In the genomic region with DNA sequence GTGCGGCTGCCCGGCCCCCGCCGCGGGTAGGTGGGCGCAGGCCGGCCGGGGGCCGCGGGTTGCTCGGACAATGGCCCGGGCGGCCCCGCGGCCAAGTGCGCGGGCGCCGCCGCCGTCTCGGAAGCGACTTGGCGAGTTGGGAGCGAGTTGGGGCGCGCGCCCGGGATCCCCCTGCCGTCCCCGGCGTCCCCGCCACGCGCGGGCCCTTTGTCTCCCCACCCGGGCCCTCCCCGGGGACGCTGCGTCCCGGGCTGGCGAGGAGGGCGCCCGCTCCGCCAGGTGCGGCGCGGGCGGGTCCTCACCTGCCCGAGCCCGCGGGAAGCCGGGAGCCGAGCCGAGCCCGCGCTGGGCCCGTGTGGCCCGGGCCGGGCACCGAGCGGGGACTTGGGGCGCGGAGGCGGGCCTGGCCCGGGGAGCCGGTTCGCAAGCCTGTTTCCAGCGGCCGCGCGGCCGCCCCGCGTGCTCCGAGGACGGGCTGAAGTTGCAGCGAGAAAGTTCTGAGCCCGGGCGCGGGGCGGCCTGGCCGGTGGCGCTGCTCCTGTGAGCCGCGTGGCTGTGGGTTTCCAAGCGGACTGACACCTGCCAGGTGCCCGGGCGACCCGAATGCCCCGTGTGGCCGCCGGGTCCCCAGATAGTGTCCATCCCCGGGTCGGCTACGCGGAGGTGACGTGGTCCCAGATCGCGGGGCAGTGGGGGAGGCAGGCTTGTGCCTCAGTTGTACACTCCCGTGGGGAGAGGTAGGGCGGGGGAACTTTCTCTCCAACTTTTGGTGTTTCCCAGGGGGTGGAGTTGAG, we compare ENCODE assay signal across 8 cellular contexts. TPM values are rescaled to one million over a fixed set of nuclear protein-coding genes. Genes with fewer than 3 reads are reported as not detected.
DNase-seq lines count a peak whose midpoint lies in the region; ATAC-seq and TF ChIP-seq lines count a peak whose summit lies in the region.

No MANE protein-coding gene starts in this region.

- H3K9me3 Mint-ChIP-seq in activated CD4-positive, alpha-beta T cell treated with anti-CD3 and anti-CD28 coated beads for 36 hours (ENCODE audit: low read depth) = no peaks in the 10 kb centered on the region
- H3K9me3 Mint-ChIP-seq in nephron progenitor cell = no peaks in the 10 kb centered on the region

- H3K4me3 Mint-ChIP-seq in activated CD4-positive, alpha-beta T cell treated with anti-CD3 and anti-CD28 coated beads for 36 hours = peak overlapping the region; percentile 84
- peak overlapping the region; percentile 86 for H3K4me3 Mint-ChIP-seq in T-helper 17 cell
- H3K4me3 Mint-ChIP-seq in nephron progenitor cell = peak overlapping the region; percentile 94

- peaks cover 21% of the 10 kb centered on the region for H3K4me1 Mint-ChIP-seq in activated CD4-positive, alpha-beta T cell treated with anti-CD3 and anti-CD28 coated beads for 36 hours
- H3K4me1 Mint-ChIP-seq in T-helper 17 cell = peaks cover 14% of the 10 kb centered on the region
- peaks cover 58% of the 10 kb centered on the region for H3K4me1 Mint-ChIP-seq in nephron progenitor cell

- peak; percentile 47 for ATAC-seq in activated CD4-positive, alpha-beta T cell treated with anti-CD3 and anti-CD28 coated beads for 36 hours
- ATAC-seq in T-helper 17 cell (peak; percentile 70), GM21360 (IDR thresholded peaks at IDR 0.05; ENCODE audit: unreplicated experiment) (no peak)

- H3K36me3 Mint-ChIP-seq in activated CD4-positive, alpha-beta T cell treated with anti-CD3 and anti-CD28 coated beads for 36 hours (ENCODE audit: low read depth) = no peaks in the 10 kb centered on the region
- no peaks in the 10 kb centered on the region for H3K36me3 Mint-ChIP-seq in T-helper 17 cell (ENCODE audit: low read depth)
- no peaks in the 10 kb centered on the region for H3K36me3 Mint-ChIP-seq in nephron progenitor cell (ENCODE audit: low read depth)

- TF ChIP-seq POLR2A in erythroblast (IDR thresholded peaks at IDR 0.05; ENCODE audit: low read length) = no peak

- intact Hi-C loops in activated CD4-positive, alpha-beta T cell treated with anti-CD3 and anti-CD28 coated beads for 36 hours (cut with DNase I, micrococcal nuclease) = loop anchor here in 1 of 2 experiments (1.0 to 5.0 kb wide), 3 partner anchors 69 to 530 kb away; partner anchors contain the start of gene KMT5B

- H3K27me3 Mint-ChIP-seq in activated CD4-positive, alpha-beta T cell treated with anti-CD3 and anti-CD28 coated beads for 36 hours = peaks cover 3% of the 10 kb centered on the region
- H3K27me3 Mint-ChIP-seq in T-helper 17 cell (peaks cover 12% of the 10 kb centered on the region), nephron progenitor cell (ENCODE audit: low read depth, poor library complexity) (peaks cover 7% of the 10 kb centered on the region)

- POLR2A ChIA-PET in activated CD4-positive, alpha-beta T cell treated with anti-CD3 and anti-CD28 coated beads for 36 hours (lab: Charles Lee) = no interaction called here

- TF ChIP-seq CTCF in nephron progenitor cell (IDR thresholded peaks at IDR 0.05) = no peak

- H3K27ac Mint-ChIP-seq in activated CD4-positive, alpha-beta T cell treated with anti-CD3 and anti-CD28 coated beads for 36 hours = peak overlapping the region; percentile 83
- H3K27ac Mint-ChIP-seq in T-helper 17 cell (no peak overlapping the region), nephron progenitor cell (peak overlapping the region; percentile 91)

- no peaks in the 10 kb centered on the region for H3K9me3 ChIP-seq in T-helper 17 cell (ENCODE audit: control insufficient read depth, low read length, poor library complexity, severe bottlenecking)

- CTCF ChIA-PET in activated CD4-positive, alpha-beta T cell treated with anti-CD3 and anti-CD28 coated beads for 36 hours (lab: Charles Lee) = interaction anchor here (1.1 kb wide), 3 partner anchors 10 to 104 kb away, joined by 3 to 4 read pairs (median 3); no protein-coding TSS in a partner anchor

- peak; percentile 48 for DNase-seq in activated CD4-positive, alpha-beta T cell treated with anti-CD3 and anti-CD28 coated beads for 36 hours
- no peak for DNase-seq in activated CD4-positive, alpha-beta T cell treated with anti-CD3 and anti-CD28 coated beads, Interleukin-2, amount 50 U/mL, for 1 hour
- DNase-seq in T-helper 17 cell = no peak
- peak; percentile 56 to 68 for DNase-seq in erythroblast (lab: John Stamatoyannopoulos, UW)
- peak; percentile 50 for DNase-seq in nephron progenitor cell
- no peak for DNase-seq in NCI-H2107 treated with DMSO at 0.1 percent for 48 hours (lab: John Stamatoyannopoulos, UW; ENCODE audit: unreplicated experiment)
- no peak for DNase-seq in DMS79 treated with DMSO at 0.1 percent for 48 hours (lab: John Stamatoyannopoulos, UW)

RNA-seq across cellular contexts. Expression of gene LRP5, which starts 0.6 kb away (rescaled TPM):
- 10 to 100 TPM; 11.7 to 13.6 TPM for total RNA-seq in activated CD4-positive, alpha-beta T cell treated with anti-CD3 and anti-CD28 coated beads for 36 hours
- 1 to 10 TPM in 1 of 2 donors, under 1 TPM in 1; 0.73 to 3.0 TPM for total RNA-seq in T-helper 17 cell

RNA-seq across cellular contexts. Expression of gene C11orf24, which starts 41.2 kb away (rescaled TPM):
- total RNA-seq in activated CD4-positive, alpha-beta T cell treated with anti-CD3 and anti-CD28 coated beads for 36 hours = 10 to 100 TPM; 29.4 to 37.4 TPM
- 10 to 100 TPM; 10.5 to 11.6 TPM for total RNA-seq in T-helper 17 cell

Comparison
In these comparisons a context has a peak if more than half of its experiments do, and no peak if none do; other contexts are left out.
1. DNase-seq: peak in activated CD4-positive, alpha-beta T cell treated with anti-CD3 and anti-CD28 coated beads for 36 hours (single experiment), erythroblast (2 of 2) and nephron progenitor cell (single experiment); none in activated CD4-positive, alpha-beta T cell treated with anti-CD3 and anti-CD28 coated beads, Interleukin-2, amount 50 U/mL, for 1 hour (single experiment), T-helper 17 cell (0 of 3), NCI-H2107 treated with DMSO at 0.1 percent for 48 hours (single experiment) and DMS79 treated with DMSO at 0.1 percent for 48 hours (single experiment).
2. Peak in every context shown above with its lines, with median percentiles within 50 percentile points of each other: H3K4me3 Mint-ChIP-seq.